In the genomic region with DNA sequence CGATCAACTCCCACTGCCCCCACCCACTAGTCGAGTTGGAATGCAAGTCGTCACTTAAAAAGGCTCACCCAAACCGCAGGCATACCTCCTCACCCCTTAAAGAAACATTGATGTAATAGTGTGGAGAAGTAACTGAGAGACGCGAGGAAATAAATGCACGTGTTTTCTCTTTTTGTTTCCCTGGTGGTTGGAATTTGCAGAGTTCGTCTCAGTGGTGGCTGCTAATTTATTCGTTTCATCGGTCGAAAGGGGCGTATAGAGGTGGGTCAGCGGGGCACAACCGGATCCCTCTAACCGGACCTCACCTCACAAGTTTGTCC, we compare ENCODE assay signal across 1 cellular context.
TF ChIP-seq lines count a peak whose summit lies in the region.

No MANE protein-coding gene starts in this region.

TF ChIP-seq in H1, 55 proteins besides CTCF, POLR2A, EP300 and RAD21 (continued from another document):
- no peak for TF ChIP-seq HDAC2 (IDR thresholded peaks at IDR 0.05; ENCODE audit: borderline replicate concordance in 1 of 2, low read depth in 2 of 2, low read length in 2 of 2)
